8 cellular contexts compared by ENCODE assay signal in genomic region chr14:30357791-30358190, GRCh38.
"Had no signal": no experiment of that assay in that cellular context is flagged by ENCODE, and none has a peak within 500 bp of the region (broad histone marks: within the 10 kb centered on the region; RNA-seq: fewer than 3 reads in every experiment).

No MANE protein-coding gene starts in this region.

- H3K4me2 ChIP-seq: KMS-11 had no signal

- H3K4me3 ChIP-seq: K562 had no signal

- H3K9me3 Mint-ChIP-seq: IgD-negative memory B cell had no signal

- DNase-seq: IMR-90, KBM-7, KG1 had no signal

- FAIRE-seq: HepG2, K562 had no signal

- H3K9ac ChIP-seq: KMS-11 had no signal

- H3K4me3 Mint-ChIP-seq: IgD-negative memory B cell had no signal

- H3K36me3 Mint-ChIP-seq: IgD-negative memory B cell had no signal

- H3K27ac Mint-ChIP-seq: IgD-negative memory B cell had no signal

- H3K27ac ChIP-seq: HL-60, KMS-11 had no signal
